Comparison of ENCODE assay signal across 8 cellular contexts in the genomic region with DNA sequence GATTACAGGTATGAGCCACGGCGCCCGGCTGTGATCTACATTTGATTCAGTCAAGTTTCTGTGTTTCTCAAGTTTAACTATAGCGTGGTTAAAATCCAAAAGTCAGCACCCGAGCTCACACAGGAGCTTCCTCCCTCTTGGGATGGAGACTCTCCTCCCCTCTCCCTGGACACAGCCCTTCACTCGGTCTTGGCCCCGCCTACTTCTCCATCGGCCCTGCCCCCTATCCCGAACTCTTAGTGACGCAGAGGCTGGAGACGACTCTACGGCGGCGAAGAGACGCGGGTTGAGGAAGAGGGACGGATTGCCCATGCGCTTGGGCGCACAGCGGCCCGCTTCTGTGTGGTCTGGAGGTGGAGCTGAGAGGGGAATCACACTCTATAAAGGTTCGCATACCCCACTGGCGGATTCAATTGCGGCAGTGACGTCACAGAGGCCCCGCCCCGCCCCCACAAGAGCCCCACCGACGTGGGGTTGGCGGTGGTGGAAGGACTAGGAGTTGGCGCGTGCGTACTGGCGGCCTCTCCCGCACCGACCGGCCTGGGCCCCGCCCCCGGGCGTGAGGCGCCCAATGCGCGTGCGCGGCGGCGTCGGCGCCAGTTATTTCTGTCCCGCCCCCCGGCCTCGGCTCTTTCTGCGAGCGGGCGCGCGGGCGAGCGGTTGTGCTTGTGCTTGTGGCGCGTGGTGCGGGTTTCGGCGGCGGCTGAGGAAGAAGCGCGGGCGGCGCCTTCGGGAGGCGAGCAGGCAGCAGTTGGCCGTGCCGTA. TPM values are rescaled to one million over a fixed set of nuclear protein-coding genes. Genes with fewer than 3 reads are reported as not detected.
A peak's percentile ranks its signal among the peaks of the same experiment; 100 is the strongest.
DNase-seq lines count a peak whose midpoint lies in the region; ATAC-seq and TF ChIP-seq lines count a peak whose summit lies in the region.

A gene (plus strand): TSS at position 239 of the 765 bp plus-strand sequence. CDS start 694 bp downstream, outside the sequence.

- DNase-seq in Panc1 (ENCODE audit: low read depth, low spot score): peak; percentile 97
- peak; percentile 100 for DNase-seq in activated naive CD8-positive, alpha-beta T cell treated with anti-CD3 and anti-CD28 coated beads, Interleukin-2, amount 10 ng/mL, durations not matched to agents 7 days and 5 days
- peak; percentile 98 to 100 (median 98) for DNase-seq in heart left ventricle
- DNase-seq in putamen (ENCODE audit: low spot score): peak; percentile 98
- no peak for DNase-seq in SHP77 treated with DMSO at 0.1 percent for 48 hours (lab: John Stamatoyannopoulos, UW)
- no peak for DNase-seq in NCI-H2029 (lab: John Stamatoyannopoulos, UW)

- POLR2A ChIA-PET in Panc1 (lab: Charles Lee): interaction anchor here (0.5 to 1.2 kb wide), 8 partner anchors 8 to 126 kb away, joined by 3 to 8 read pairs (median 5); a partner anchor contains a TSS
- POLR2A ChIA-PET in activated naive CD8-positive, alpha-beta T cell treated with anti-CD3 and anti-CD28 coated beads, Interleukin-2, amount 10 ng/mL, durations not matched to agents 7 days and 5 days (lab: Charles Lee): interaction anchor here (0.6 to 4.1 kb wide), 16 partner anchors 10 to 170 kb away, joined by 3 to 72 read pairs (median 4); a partner anchor contains a TSS

- no TSS peak for BruUV-seq in Panc1 (replicated peaks; lab: Mats Ljungman, UMichigan)

- H3K27ac Mint-ChIP-seq in activated naive CD8-positive, alpha-beta T cell treated with anti-CD3 and anti-CD28 coated beads, Interleukin-2, amount 10 ng/mL, durations not matched to agents 7 days and 5 days: peak within 1 kb of the TSS; percentile 98

- CTCF ChIA-PET in Panc1 (lab: Charles Lee): interaction anchor here (0.5 to 1.2 kb wide), 2 partner anchors 24 to 265 kb away, joined by 10 to 11 read pairs; a partner anchor contains a TSS

- 0 to 1% (median 0%) methylated on average over 65 to 73 of the region's 73 CpGs for whole genome bisulfite sequencing in heart left ventricle, 4 donors

- peak; percentile 78 for ATAC-seq in HG02623 (IDR thresholded peaks at IDR 0.05; ENCODE audit: unreplicated experiment)
- ATAC-seq in Panc1: peak; percentile 97
- peak; percentile 96 for ATAC-seq in activated naive CD8-positive, alpha-beta T cell treated with anti-CD3 and anti-CD28 coated beads, Interleukin-2, amount 10 ng/mL, durations not matched to agents 7 days and 5 days (ENCODE audit: low read depth)
- ATAC-seq in heart left ventricle: peak; percentile 97 to 98 (median 97)

- TF ChIP-seq CTCF in Panc1 (IDR thresholded peaks at IDR 0.05): no peak
- TF ChIP-seq CTCF in heart left ventricle (IDR thresholded peaks at IDR 0.05): no peak

- H3K4me3 Mint-ChIP-seq in activated naive CD8-positive, alpha-beta T cell treated with anti-CD3 and anti-CD28 coated beads, Interleukin-2, amount 10 ng/mL, durations not matched to agents 7 days and 5 days: peak within 1 kb of the TSS; percentile 98

- no peaks in the 10 kb centered on the region for H3K9me3 Mint-ChIP-seq in activated naive CD8-positive, alpha-beta T cell treated with anti-CD3 and anti-CD28 coated beads, Interleukin-2, amount 10 ng/mL, durations not matched to agents 7 days and 5 days

- H3K4me1 ChIP-seq in Panc1 (ENCODE audit: control insufficient read depth, insufficient read depth, low read length) (peaks cover 10% of the 10 kb centered on the region), heart left ventricle (peaks cover 12 to 36% (median 25%) of the 10 kb centered on the region in 12 donors)

- TF ChIP-seq POLR2A in GM10847 (IDR thresholded peaks at IDR 0.05; ENCODE audit: extremely low read depth, insufficient read length) (peak; percentile 99), heart left ventricle (IDR thresholded peaks at IDR 0.05) (peak; percentile 55 to 96)

- peaks cover 20% of the 10 kb centered on the region for H3K27me3 Mint-ChIP-seq in activated naive CD8-positive, alpha-beta T cell treated with anti-CD3 and anti-CD28 coated beads, Interleukin-2, amount 10 ng/mL, durations not matched to agents 7 days and 5 days

- H3K27ac ChIP-seq in Panc1 (ENCODE audit: low read length) (peak within 1 kb of the TSS; percentile 96), heart left ventricle (peak within 1 kb of the TSS; percentile 87 to 98 (median 96))

- intact Hi-C loops in Panc1 (cut with micrococcal nuclease; ENCODE audit: unreplicated experiment) (no loop called here), heart left ventricle (cut with DNase I) (loop anchor here in 4 of 10 donors (1.0 to 2.0 kb wide), 4 partner anchors 11 to 29 kb away; a partner anchor contains a TSS)

- H3K36me3 Mint-ChIP-seq in activated naive CD8-positive, alpha-beta T cell treated with anti-CD3 and anti-CD28 coated beads, Interleukin-2, amount 10 ng/mL, durations not matched to agents 7 days and 5 days: peaks cover 27% of the 10 kb centered on the region

- H3K4me3 ChIP-seq in Panc1 (ENCODE audit: low read depth in 2 of 2, low read length in 2 of 2) (peak within 1 kb of the TSS; percentile 91 to 100), heart left ventricle (peak within 1 kb of the TSS; percentile 78 to 100 (median 92))

- in situ Hi-C loops in Panc1 (cut with HindIII; ENCODE audit: low pct_unique_long_range_greater_than_20kb, low sequenced_read_pairs): no loop called here

- peaks cover 4% of the 10 kb centered on the region for H3K27me3 ChIP-seq in Panc1 (ENCODE audit: control insufficient read depth, insufficient read depth, low read length)
- no peaks in the 10 kb centered on the region for H3K27me3 ChIP-seq in heart left ventricle

- H3K4me1 Mint-ChIP-seq in activated naive CD8-positive, alpha-beta T cell treated with anti-CD3 and anti-CD28 coated beads, Interleukin-2, amount 10 ng/mL, durations not matched to agents 7 days and 5 days: peaks cover 28% of the 10 kb centered on the region

- H3K9me3 ChIP-seq in Panc1 (ENCODE audit: control insufficient read depth, insufficient read depth, low read depth, low read length): no peaks in the 10 kb centered on the region
- H3K9me3 ChIP-seq in heart left ventricle: no peaks in the 10 kb centered on the region

- H3K36me3 ChIP-seq in Panc1 (ENCODE audit: control insufficient read depth, insufficient read depth, low read length) (peaks cover 28% of the 10 kb centered on the region), heart left ventricle (peaks cover 0 to 34% (median 24%) of the 10 kb centered on the region in 9 donors)

RNA-seq across cellular contexts. Expression of the gene that starts here (rescaled TPM):
- total RNA-seq in Panc1 (2021; ENCODE audit: unreplicated experiment) (767 TPM), heart left ventricle (100 to 1,000 TPM; 122 to 265 (median 163) TPM)
- polyA plus RNA-seq in Panc1 (2012; ENCODE audit: insufficient read length): 1,302 TPM
- total RNA-seq in activated naive CD8-positive, alpha-beta T cell treated with anti-CD3 and anti-CD28 coated beads, Interleukin-2, amount 10 ng/mL, durations not matched to agents 7 days and 5 days: 100 to 1,000 TPM; 409 to 412 TPM
- polyA plus RNA-seq in heart left ventricle: 100 to 1,000 TPM in 1 of 2 donors, 10 to 100 TPM in 1; 88.0 to 160 TPM

Comparison
In these comparisons a context has a peak if more than half of its experiments do, and no peak if none do; other contexts are left out.
1. DNase-seq: peak in Panc1 (single experiment), activated naive CD8-positive, alpha-beta T cell treated with anti-CD3 and anti-CD28 coated beads, Interleukin-2, amount 10 ng/mL, durations not matched to agents 7 days and 5 days (single experiment), heart left ventricle (5 of 5) and putamen (single experiment); none in SHP77 treated with DMSO at 0.1 percent for 48 hours (single experiment) and NCI-H2029 (single experiment).
2. Peak in every context shown above with its lines, with median percentiles within 50 percentile points of each other: ATAC-seq.